ENCODE assay signal across 1 cellular context in genomic region chr16:19886061-19886792, GRCh38.
TF ChIP-seq lines count a peak whose summit lies in the region.

No MANE protein-coding gene starts in this region.

TF ChIP-seq in HepG2, 621 proteins besides CTCF, POLR2A, EP300 and RAD21 (continued from another document and continues in another):
- TF ChIP-seq SYNCRIP (IDR thresholded peaks at IDR 0.05; ENCODE audit: insufficient read depth, low read depth, low read length) (no peak), E2F1 (CRISPR knock-in tag; IDR thresholded peaks at IDR 0.05) (peak; percentile 78; the same call in 1 of the 2 replicates), SALL1 (CRISPR knock-in tag; IDR thresholded peaks at IDR 0.05) (peak; percentile 80), ZBTB25 (CRISPR knock-in tag; IDR thresholded peaks at IDR 0.05) (peak; percentile 48; the same call in 1 of the 2 replicates), MEIS2 (CRISPR knock-in tag; IDR thresholded peaks at IDR 0.05) (no peak), ZNF768 (CRISPR knock-in tag; IDR thresholded peaks at IDR 0.05) (no peak), HOMEZ (CRISPR knock-in tag; IDR thresholded peaks at IDR 0.05; ENCODE audit: low read depth) (no peak), RXRA (CRISPR knock-in tag; IDR thresholded peaks at IDR 0.05) (no peak), JUN (CRISPR knock-in tag; IDR thresholded peaks at IDR 0.05) (no peak), SAFB2 (CRISPR knock-in tag; IDR thresholded peaks at IDR 0.05; ENCODE audit: borderline replicate concordance, low read depth) (no peak), ZBTB2 (CRISPR knock-in tag; IDR thresholded peaks at IDR 0.05; ENCODE audit: low read depth) (no peak), KLF9 (CRISPR knock-in tag; IDR thresholded peaks at IDR 0.05; ENCODE audit: low read depth) (no peak), TP53 (CRISPR knock-in tag; conservative IDR thresholded peaks at IDR 0.05) (no peak), ATRX (CRISPR knock-in tag; IDR thresholded peaks at IDR 0.05; ENCODE audit: borderline replicate concordance) (no peak), ZNF550 (CRISPR knock-in tag; IDR thresholded peaks at IDR 0.05; ENCODE audit: borderline replicate concordance) (no peak), NCOR1 (IDR thresholded peaks at IDR 0.05; ENCODE audit: borderline replicate concordance, low read length) (no peak), IKZF5 (CRISPR knock-in tag; IDR thresholded peaks at IDR 0.05) (peak; percentile 74; the same call in 1 of the 2 replicates), SRF (IDR thresholded peaks at IDR 0.05; ENCODE audit: low read depth, low read length) (no peak; the same call in 1 of the 2 replicates), NFRKB (IDR thresholded peaks at IDR 0.05) (no peak), ETS1 (CRISPR knock-in tag; IDR thresholded peaks at IDR 0.05) (no peak), ZBTB37 (CRISPR knock-in tag; IDR thresholded peaks at IDR 0.05) (no peak), RAD51 (IDR thresholded peaks at IDR 0.05; ENCODE audit: borderline replicate concordance) (no peak), ZNF782 (CRISPR knock-in tag; IDR thresholded peaks at IDR 0.05; ENCODE audit: borderline replicate concordance) (no peak), ZNF674 (CRISPR knock-in tag; IDR thresholded peaks at IDR 0.05; ENCODE audit: low read depth) (no peak), AHR (CRISPR knock-in tag; IDR thresholded peaks at IDR 0.05) (no peak), FOXP4 (CRISPR knock-in tag; IDR thresholded peaks at IDR 0.05) (no peak; the same call in 1 of the 2 replicates), ZNF10 (CRISPR knock-in tag; IDR thresholded peaks at IDR 0.05; ENCODE audit: borderline replicate concordance, low read depth) (no peak), ZNF703 (CRISPR knock-in tag; IDR thresholded peaks at IDR 0.05; ENCODE audit: borderline replicate concordance) (no peak), PAXIP1 (CRISPR knock-in tag; conservative IDR thresholded peaks at IDR 0.05) (no peak), ZNF609 (CRISPR knock-in tag; IDR thresholded peaks at IDR 0.05; ENCODE audit: borderline replicate concordance) (no peak), ZBTB8A (CRISPR knock-in tag; IDR thresholded peaks at IDR 0.05; ENCODE audit: borderline replicate concordance, low read depth) (no peak)
